8 cellular contexts compared by ENCODE assay signal in genomic region chr16:89723279-89724250, GRCh38. TPM values are rescaled to one million over a fixed set of nuclear protein-coding genes. Genes with fewer than 3 reads are reported as not detected.
DNase-seq lines count a peak whose midpoint lies in the region; ATAC-seq and TF ChIP-seq lines count a peak whose summit lies in the region.

No MANE protein-coding gene starts in this region.

- H3K9me3 Mint-ChIP-seq in activated naive CD8-positive, alpha-beta T cell (ENCODE audit: low read depth): no peaks in the 10 kb centered on the region

- 65 to 76% methylated on average over 30 of the region's 30 CpGs for WGBS in heart right ventricle, 2 donors

- peak overlapping the region; percentile 88 for H3K27ac Mint-ChIP-seq in activated naive CD8-positive, alpha-beta T cell

- no peak overlapping the region for H3K9ac ChIP-seq in iPS-15b (ENCODE audit: low read depth, low read length)

- H3K4me3 ChIP-seq in heart right ventricle (peak overlapping the region in 9 of 10 donors; percentile 62 to 99 (median 91)), iPS-15b (ENCODE audit: low read depth, low read length) (peak overlapping the region; percentile 81)

- peak overlapping the region in 9 of 10 donors; percentile 2 to 100 (median 98) for H3K27ac ChIP-seq in heart right ventricle

- H3K27me3 ChIP-seq in heart right ventricle: no peaks in the 10 kb centered on the region
- H3K27me3 ChIP-seq in iPS-15b (ENCODE audit: control insufficient read depth, insufficient read depth, low read length): peaks cover 18% of the 10 kb centered on the region

- peaks cover 49% of the 10 kb centered on the region for H3K4me1 Mint-ChIP-seq in activated naive CD8-positive, alpha-beta T cell (ENCODE audit: low read depth)

- H3K36me3 ChIP-seq in heart right ventricle (peaks cover 6 to 60% (median 24%) of the 10 kb centered on the region in 9 donors), iPS-15b (ENCODE audit: control insufficient read depth, insufficient read depth, low read length) (peaks cover 16% of the 10 kb centered on the region)

- no peak for TF ChIP-seq CTCF in heart right ventricle (IDR thresholded peaks at IDR 0.05)

- H3K36me3 Mint-ChIP-seq in activated naive CD8-positive, alpha-beta T cell: peaks cover 9% of the 10 kb centered on the region

- peak overlapping the region; percentile 92 for H3K4me3 Mint-ChIP-seq in activated naive CD8-positive, alpha-beta T cell

- peak; percentile 64 to 70 for DNase-seq in heart right ventricle
- DNase-seq in Right ventricle myocardium inferior (ENCODE audit: missing footprints): no peak
- peak; percentile 62 for DNase-seq in stimulated activated CD8-positive, alpha-beta memory T cell treated with anti-CD3 and anti-CD28 coated beads, Interleukin-15, amount 100 ng/mL, for 1 hour (ENCODE audit: low read depth)
- DNase-seq in NCI-H2196 (lab: John Stamatoyannopoulos, UW; ENCODE audit: unreplicated experiment): no peak
- DNase-seq in left lobe of liver (ENCODE audit: low spot score): no peak

- peaks cover 26 to 56% (median 39%) of the 10 kb centered on the region in 9 donors for H3K4me1 ChIP-seq in heart right ventricle
- H3K4me1 ChIP-seq in iPS-15b (ENCODE audit: control insufficient read depth, insufficient read depth, low read length): peaks cover 2% of the 10 kb centered on the region

- ATAC-seq in heart right ventricle (peak in 4 of 8 donors; percentile 6 to 48 (median 28)), Right ventricle myocardium inferior (no peak), left lobe of liver (no peak), HG02610 (IDR thresholded peaks at IDR 0.05; ENCODE audit: unreplicated experiment) (no peak)

- H3K9me3 ChIP-seq in heart right ventricle: no peaks in the 10 kb centered on the region
- H3K9me3 ChIP-seq in iPS-15b (ENCODE audit: control insufficient read depth, insufficient read depth, low read length): no peaks in the 10 kb centered on the region

- no peaks in the 10 kb centered on the region for H3K27me3 Mint-ChIP-seq in activated naive CD8-positive, alpha-beta T cell

- intact Hi-C loops in heart right ventricle (cut with DNase I): loop anchor here in 2 of 10 donors (5.0 kb wide), 2 partner anchors 69 to 161 kb away; partner anchors contain the start of gene RPL13 (in 1 of the 2)
- intact Hi-C loops in Right ventricle myocardium inferior (cut with DNase I): no loop called here

RNA-seq across cellular contexts. Expression of gene ZNF276, which starts 2.2 kb away (rescaled TPM):
- 10 to 100 TPM in 9 of 10 donors, 1 to 10 TPM in 1; 8.2 to 16.0 (median 12.8) TPM for total RNA-seq in heart right ventricle
- polyA plus RNA-seq in heart right ventricle: 10 to 100 TPM; 12.2 to 29.3 TPM
- total RNA-seq in Right ventricle myocardium inferior: 10.6 TPM
- 13.2 TPM for total RNA-seq in left lobe of liver

RNA-seq across cellular contexts. Expression of gene VPS9D1, which starts 2.9 kb away (rescaled TPM):
- total RNA-seq in heart right ventricle: 10 to 100 TPM in 9 of 10 donors, 1 to 10 TPM in 1; 9.3 to 15.6 (median 11.8) TPM
- 10 to 100 TPM in 1 of 2 donors, 1 to 10 TPM in 1; 7.0 to 41.0 TPM for polyA plus RNA-seq in heart right ventricle
- total RNA-seq in Right ventricle myocardium inferior: 11.1 TPM
- 15.0 TPM for total RNA-seq in left lobe of liver

RNA-seq across cellular contexts. Expression of gene SPATA2L, which starts 22.1 kb away (rescaled TPM):
- 1 to 10 TPM; 1.9 to 4.1 (median 2.9) TPM for total RNA-seq in heart right ventricle
- polyA plus RNA-seq in heart right ventricle: 10 to 100 TPM in 1 of 2 donors, 1 to 10 TPM in 1; 3.2 to 13.0 TPM
- total RNA-seq in Right ventricle myocardium inferior: 3.4 TPM
- 13.8 TPM for total RNA-seq in left lobe of liver

RNA-seq across cellular contexts. Expression of gene CDK10, which starts 37.1 kb away (rescaled TPM):
- 10 to 100 TPM; 14.7 to 31.4 (median 21.6) TPM for total RNA-seq in heart right ventricle
- polyA plus RNA-seq in heart right ventricle: 10 to 100 TPM; 35.9 to 63.4 TPM
- total RNA-seq in Right ventricle myocardium inferior: 21.9 TPM
- total RNA-seq in left lobe of liver: 69.1 TPM

Comparison
In these comparisons a context has a peak if more than half of its experiments do, and no peak if none do; other contexts are left out.
1. DNase-seq: peak in heart right ventricle (2 of 2) and stimulated activated CD8-positive, alpha-beta memory T cell treated with anti-CD3 and anti-CD28 coated beads, Interleukin-15, amount 100 ng/mL, for 1 hour (single experiment); none in Right ventricle myocardium inferior (single experiment), NCI-H2196 (single experiment) and left lobe of liver (single experiment).